ENCODE assay signal across 16 cellular contexts in the genomic region with DNA sequence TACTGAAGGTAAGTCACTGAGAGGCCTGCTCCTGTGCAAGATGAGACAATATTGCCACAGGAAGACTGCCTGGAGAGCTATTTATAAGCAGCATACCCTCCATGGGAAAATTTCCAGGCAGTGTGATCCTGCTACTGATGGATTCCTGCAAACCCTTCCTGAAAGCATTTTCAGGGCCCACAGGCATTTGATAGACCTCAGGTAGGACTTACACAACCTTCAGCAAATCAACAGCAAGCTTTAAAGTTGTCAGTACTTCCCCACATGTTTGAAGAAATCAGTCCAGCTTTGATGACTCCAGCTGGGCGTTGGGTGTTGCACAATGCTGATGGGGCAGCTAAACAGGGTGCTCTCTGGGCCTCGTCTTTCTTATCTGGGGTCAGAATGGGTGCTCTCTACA.
DNase-seq lines count a peak whose midpoint lies in the region; ATAC-seq and TF ChIP-seq lines count a peak whose summit lies in the region.
"Had no signal": no experiment of that assay in that cellular context is flagged by ENCODE, and none has a peak within 500 bp of the region (broad histone marks: within the 10 kb centered on the region; RNA-seq: fewer than 3 reads in every experiment).

No MANE protein-coding gene starts in this region.

- H3K4me3 Mint-ChIP-seq in nephron progenitor cell, result peak overlapping the region; percentile 50
- no peak overlapping the region for H3K4me3 Mint-ChIP-seq in stimulated activated effector memory CD8-positive, alpha-beta T cell treated with anti-CD3 and anti-CD28 coated beads, Interleukin-12 subunit alpha, Interleukin-12 subunit beta, amount 100 ng/mL, for 72 hours
- H3K4me3 Mint-ChIP-seq: activated naive CD4-positive, alpha-beta T cell treated with anti-CD3 and anti-CD28 coated beads, Interleukin-2, amount 10 ng/mL, durations not matched to agents 7 days and 5 days; mesothelial cell of epicardium had no signal

- H3K9me2 ChIP-seq in GM23248 (ENCODE audit: insufficient read depth), result no peaks in the 10 kb centered on the region

- no peak overlapping the region for H3K4me3 ChIP-seq in GM23248
- H3K4me3 ChIP-seq: ovary, tibial nerve had no signal

- no peaks in the 10 kb centered on the region for H3F3A ChIP-seq in GM23248 (ENCODE audit: insufficient read depth)

- TF ChIP-seq CTCF in nephron progenitor cell (IDR thresholded peaks at IDR 0.05), result no peak

- peak; percentile 55 for DNase-seq in GM23248
- DNase-seq in OCI-M1 (lab: John Stamatoyannopoulos, UW), result peak; percentile 55
- DNase-seq in fibroblast of gingiva (ENCODE audit: low read depth), result peak; percentile 32
- no peak for DNase-seq in nephron progenitor cell
- DNase-seq in stimulated activated effector memory CD8-positive, alpha-beta T cell treated with anti-CD3 and anti-CD28 coated beads, Interleukin-12 subunit alpha, Interleukin-12 subunit beta, amount 100 ng/mL, for 72 hours (ENCODE audit: low spot score in 2 of 2), result no peak
- DNase-seq in stimulated activated CD4-positive, alpha-beta T cell treated with anti-CD3 and anti-CD28 coated beads, Interleukin-4, amount 100 ng/mL, for 1 hour, result no peak
- no peak for DNase-seq in retina
- DNase-seq: activated naive CD4-positive, alpha-beta T cell treated with anti-CD3 and anti-CD28 coated beads, Interleukin-2, amount 10 ng/mL, durations not matched to agents 7 days and 5 days; BE2C; cerebellar nuclear complex; NCI-H2081 treated with DMSO at 0.1 percent for 48 hours had no signal

- peaks cover 85% of the 10 kb centered on the region for H3K4me1 Mint-ChIP-seq in nephron progenitor cell
- H3K4me1 Mint-ChIP-seq in stimulated activated effector memory CD8-positive, alpha-beta T cell treated with anti-CD3 and anti-CD28 coated beads, Interleukin-12 subunit alpha, Interleukin-12 subunit beta, amount 100 ng/mL, for 72 hours, result peaks cover 7% of the 10 kb centered on the region

- H3K79me2 ChIP-seq in GM23248 (ENCODE audit: insufficient read depth), result no peaks in the 10 kb centered on the region

- no peaks in the 10 kb centered on the region for H3K27me3 ChIP-seq in GM23248 (replicated peaks; ENCODE audit: insufficient read depth)
- H3K27me3 ChIP-seq: BE2C, ovary, tibial nerve had no signal

- H3K27me3 Mint-ChIP-seq in nephron progenitor cell (ENCODE audit: low read depth, poor library complexity), result peaks cover 20% of the 10 kb centered on the region

- no peak for ATAC-seq in stimulated activated effector memory CD8-positive, alpha-beta T cell treated with anti-CD3 and anti-CD28 coated beads, Interleukin-12 subunit alpha, Interleukin-12 subunit beta, amount 100 ng/mL, for 72 hours
- no peak for ATAC-seq in GM19463 (IDR thresholded peaks at IDR 0.05; ENCODE audit: unreplicated experiment)

- H3K4me2 ChIP-seq in GM23248 (ENCODE audit: unreplicated experiment), result no peak overlapping the region

- 35 to 44% methylated on average over 2 of the region's 2 CpGs for WGBS in GM23248 (ENCODE audit: low coverage in 1 of 2, low lambda C conversion rate in 2 of 2, missing lambda C conversion rate in 2 of 2), 2 experiments

- peaks cover 13% of the 10 kb centered on the region for H3K4me1 ChIP-seq in GM23248 (ENCODE audit: insufficient read depth)

- in situ Hi-C loops in GM23248 (cut with MboI), result loop anchor here (25.0 kb wide), 1 partner anchor 102 kb away; the partner anchor contains the start of gene PLXNA2

- no peak overlapping the region for H3K9ac ChIP-seq in GM23248

- H3K9me3 ChIP-seq in GM23248 (ENCODE audit: low read depth), result no peaks in the 10 kb centered on the region
- H3K9me3 ChIP-seq: BE2C, ovary, tibial nerve had no signal

- peaks cover 10% of the 10 kb centered on the region for H3K36me3 Mint-ChIP-seq in nephron progenitor cell (ENCODE audit: low read depth)
- H3K36me3 Mint-ChIP-seq in stimulated activated effector memory CD8-positive, alpha-beta T cell treated with anti-CD3 and anti-CD28 coated beads, Interleukin-12 subunit alpha, Interleukin-12 subunit beta, amount 100 ng/mL, for 72 hours, result no peaks in the 10 kb centered on the region
- H3K36me3 Mint-ChIP-seq: activated naive CD4-positive, alpha-beta T cell treated with anti-CD3 and anti-CD28 coated beads, Interleukin-2, amount 10 ng/mL, durations not matched to agents 7 days and 5 days; mesothelial cell of epicardium had no signal

- H3K27ac Mint-ChIP-seq in nephron progenitor cell, result peak overlapping the region; percentile 64
- H3K27ac Mint-ChIP-seq in stimulated activated effector memory CD8-positive, alpha-beta T cell treated with anti-CD3 and anti-CD28 coated beads, Interleukin-12 subunit alpha, Interleukin-12 subunit beta, amount 100 ng/mL, for 72 hours, result no peak overlapping the region
- H3K27ac Mint-ChIP-seq: activated naive CD4-positive, alpha-beta T cell treated with anti-CD3 and anti-CD28 coated beads, Interleukin-2, amount 10 ng/mL, durations not matched to agents 7 days and 5 days; mesothelial cell of epicardium had no signal

- no peak overlapping the region for H2AFZ ChIP-seq in GM23248

- H3K27ac ChIP-seq in GM23248, result no peak overlapping the region
- H3K27ac ChIP-seq: epithelial cell of prostate, tibial nerve had no signal

- no peaks in the 10 kb centered on the region for H3K9me3 Mint-ChIP-seq in nephron progenitor cell
- no peaks in the 10 kb centered on the region for H3K9me3 Mint-ChIP-seq in stimulated activated effector memory CD8-positive, alpha-beta T cell treated with anti-CD3 and anti-CD28 coated beads, Interleukin-12 subunit alpha, Interleukin-12 subunit beta, amount 100 ng/mL, for 72 hours
- H3K9me3 Mint-ChIP-seq: activated naive CD4-positive, alpha-beta T cell treated with anti-CD3 and anti-CD28 coated beads, Interleukin-2, amount 10 ng/mL, durations not matched to agents 7 days and 5 days; mesothelial cell of epicardium had no signal

- H4K20me1 ChIP-seq in GM23248 (ENCODE audit: insufficient read depth), result no peaks in the 10 kb centered on the region

- no peaks in the 10 kb centered on the region for H3K36me3 ChIP-seq in GM23248 (ENCODE audit: low read depth)
- H3K36me3 ChIP-seq: ovary, tibial nerve had no signal

Comparison
In these comparisons a context has a peak if more than half of its experiments do, and no peak if none do; other contexts are left out.
1. DNase-seq: peak in GM23248 (single experiment), OCI-M1 (single experiment) and fibroblast of gingiva (single experiment); none in nephron progenitor cell (single experiment), stimulated activated effector memory CD8-positive, alpha-beta T cell treated with anti-CD3 and anti-CD28 coated beads, Interleukin-12 subunit alpha, Interleukin-12 subunit beta, amount 100 ng/mL, for 72 hours (0 of 2), stimulated activated CD4-positive, alpha-beta T cell treated with anti-CD3 and anti-CD28 coated beads, Interleukin-4, amount 100 ng/mL, for 1 hour (single experiment) and retina (single experiment).